ENCODE assay signal across 1 cellular context in genomic region chr5:40827479-40827977, GRCh38.
TF ChIP-seq lines count a peak whose summit lies in the region.

No MANE protein-coding gene starts in this region.

TF ChIP-seq in H1, 55 proteins besides CTCF, POLR2A, EP300 and RAD21:
- TF ChIP-seq POLR2AphosphoS5 (IDR thresholded peaks at IDR 0.05; ENCODE audit: low read depth, low read length) (peak; percentile 70), TAF1 (IDR thresholded peaks at IDR 0.05; ENCODE audit: low read depth, low read length) (no peak)
